28 cellular contexts compared by ENCODE assay signal in the genomic region with DNA sequence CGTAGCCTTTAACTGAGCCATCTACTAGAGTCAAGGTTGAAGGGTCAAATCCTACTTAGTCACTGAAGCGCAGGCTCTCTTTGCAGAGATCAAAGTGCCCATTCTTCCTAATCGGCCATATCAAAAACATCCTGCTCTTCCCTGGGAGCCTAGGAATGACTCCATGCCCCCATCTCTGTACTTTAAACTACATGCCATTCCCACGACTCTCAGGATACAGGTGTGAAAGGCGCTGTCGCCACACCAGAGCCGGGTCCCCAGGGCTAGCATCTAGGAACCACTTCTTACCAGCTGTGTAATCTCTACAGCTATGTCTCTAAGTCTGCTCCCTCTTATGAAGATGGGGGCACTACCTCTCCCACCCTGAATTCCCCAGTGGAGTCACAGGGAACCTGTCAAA. TPM values are rescaled to one million over a fixed set of nuclear protein-coding genes. Genes with fewer than 3 reads are reported as not detected.
A peak's percentile ranks its signal among the peaks of the same experiment; 100 is the strongest.
DNase-seq lines count a peak whose midpoint lies in the region; ATAC-seq and TF ChIP-seq lines count a peak whose summit lies in the region.
"Had no signal": no experiment of that assay in that cellular context is flagged by ENCODE, and none has a peak within 500 bp of the region (broad histone marks: within the 10 kb centered on the region; RNA-seq: fewer than 3 reads in every experiment).

No MANE protein-coding gene starts in this region.

- H3K36me3 Mint-ChIP-seq in WTC11: no peaks in the 10 kb centered on the region; the same call in 1 of the 2 replicates
- H3K36me3 Mint-ChIP-seq in activated naive CD4-positive, alpha-beta T cell treated with anti-CD3 and anti-CD28 coated beads, Interleukin-2, amount 50 U/mL, for 72 hours: no peaks in the 10 kb centered on the region

- H3K9me3 Mint-ChIP-seq in WTC11: no peaks in the 10 kb centered on the region
- no peaks in the 10 kb centered on the region for H3K9me3 Mint-ChIP-seq in activated naive CD4-positive, alpha-beta T cell treated with anti-CD3 and anti-CD28 coated beads, Interleukin-2, amount 50 U/mL, for 72 hours
- H3K9me3 Mint-ChIP-seq: activated T-cell treated with anti-CD3 and anti-CD28 coated beads, Interleukin-2, amount 50 U/mL, for 4 hours; neural progenitor cell; stimulated activated naive B cell treated with anti-CD40 and anti-IgM and Interleukin-4, amounts not matched to agents 10 μg/mL and 1 μg/mL and 100 μg/mL, for 72 hours; T-helper 2 cell treated with Interferon-gamma antibody and Interleukin-4, amounts not matched to agents 5 μg/mL and 100 μg/mL, for 36 hours had no signal

- no peak overlapping the region for H3K4me3 ChIP-seq in right atrium auricular region
- H3K4me3 ChIP-seq: colonic mucosa, heart right ventricle, K562, neural progenitor cell, thoracic aorta, uterus had no signal

- ATAC-seq in Right ventricle myocardium inferior: peak; percentile 18
- ATAC-seq in WTC11: peak; percentile 22
- no peak for ATAC-seq in activated naive CD4-positive, alpha-beta T cell treated with anti-CD3 and anti-CD28 coated beads, Interleukin-2, amount 50 U/mL, for 72 hours
- ATAC-seq: K562; stimulated activated naive B cell treated with anti-CD40 and anti-IgM and Interleukin-4, amounts not matched to agents 10 μg/mL and 1 μg/mL and 100 μg/mL, for 72 hours had no signal

- CTCF ChIA-PET in WTC11 (lab: Charles Lee): no interaction called here

- H3K9me3 ChIP-seq in right atrium auricular region: no peaks in the 10 kb centered on the region
- H3K9me3 ChIP-seq: colonic mucosa, heart right ventricle, thoracic aorta, uterus had no signal

- H3K27me3 Mint-ChIP-seq in WTC11 (ENCODE audit: low read depth): no peaks in the 10 kb centered on the region
- H3K27me3 Mint-ChIP-seq: CD8-positive, alpha-beta memory T cell; effector memory CD8-positive, alpha-beta T cell; stimulated activated naive B cell treated with anti-CD40 and anti-IgM and Interleukin-4, amounts not matched to agents 10 μg/mL and 1 μg/mL and 100 μg/mL, for 72 hours had no signal

- H3K4me1 ChIP-seq in right atrium auricular region: peaks cover 0 to 41% of the 10 kb centered on the region in 2 donors
- H3K4me1 ChIP-seq: colonic mucosa, uterus had no signal

- no peak for TF ChIP-seq CTCF in right atrium auricular region (IDR thresholded peaks at IDR 0.05)
- no peak for TF ChIP-seq CTCF in WTC11 (IDR thresholded peaks at IDR 0.05)

- intact Hi-C loops in Right ventricle myocardium inferior (cut with DNase I): no loop called here

- peaks cover 29% of the 10 kb centered on the region for H3K36me3 ChIP-seq in right atrium auricular region
- H3K36me3 ChIP-seq: colonic mucosa, heart right ventricle, neural progenitor cell, uterus had no signal

- DNase-seq in Right ventricle myocardium inferior (ENCODE audit: missing footprints) (no peak), right atrium auricular region (ENCODE audit: low spot score) (no peak), WTC11 (ENCODE audit: low spot score) (no peak), left kidney (ENCODE audit: low read depth, low spot score) (peak; percentile 53), substantia nigra (lab: John Stamatoyannopoulos, UW) (no peak), C1 segment of cervical spinal cord (lab: John Stamatoyannopoulos, UW) (no peak), COLO668 (lab: John Stamatoyannopoulos, UW; ENCODE audit: unreplicated experiment) (no peak)
- DNase-seq in activated naive CD4-positive, alpha-beta T cell treated with anti-CD3 and anti-CD28 coated beads, Interleukin-2, amount 50 U/mL, for 72 hours (ENCODE audit: low spot score in 2 of 2): no peak
- DNase-seq: activated CD4-positive, alpha-beta T cell treated with anti-CD3 and anti-CD28 coated beads for 48 hours; activated naive CD4-positive, alpha-beta T cell treated with Interleukin-2 at 50 U/mL for 16 hours; activated T-cell treated with anti-CD3 and anti-CD28 coated beads, Interleukin-2, amount 50 U/mL, for 4 hours; amniotic stem cell; CD8-positive, alpha-beta memory T cell; colonic mucosa; DMS153; effector memory CD8-positive, alpha-beta T cell; heart right ventricle; MM.1S; NCI-H1417 treated with DMSO at 0.1 percent for 48 hours; NCI-H2081; NCI-H446; stimulated activated CD4-positive, alpha-beta T cell treated with anti-CD3 and anti-CD28 coated beads, Interleukin-4, amount 100 ng/mL, for 4 hours; stimulated activated naive B cell treated with anti-CD40 and anti-IgM and Interleukin-4, amounts not matched to agents 10 μg/mL and 1 μg/mL and 100 μg/mL, for 72 hours; uterus had no signal

- H3K27ac ChIP-seq in right atrium auricular region: no peak overlapping the region
- peak overlapping the region; percentile 62 for H3K27ac ChIP-seq in substantia nigra (ENCODE audit: low read depth, low read length, poor library complexity, severe bottlenecking)
- H3K27ac ChIP-seq: colonic mucosa, heart right ventricle, neural progenitor cell, thoracic aorta, uterus had no signal

- no peak overlapping the region for H3K4me3 Mint-ChIP-seq in WTC11
- H3K4me3 Mint-ChIP-seq: activated T-cell treated with anti-CD3 and anti-CD28 coated beads, Interleukin-2, amount 50 U/mL, for 4 hours; CD8-positive, alpha-beta memory T cell; effector memory CD8-positive, alpha-beta T cell; neural progenitor cell; stimulated activated naive B cell treated with anti-CD40 and anti-IgM and Interleukin-4, amounts not matched to agents 10 μg/mL and 1 μg/mL and 100 μg/mL, for 72 hours had no signal

- H3K27ac Mint-ChIP-seq in WTC11: no peak overlapping the region
- H3K27ac Mint-ChIP-seq in activated naive CD4-positive, alpha-beta T cell treated with anti-CD3 and anti-CD28 coated beads, Interleukin-2, amount 50 U/mL, for 72 hours: no peak overlapping the region
- H3K27ac Mint-ChIP-seq: effector memory CD8-positive, alpha-beta T cell; neural progenitor cell; stimulated activated naive B cell treated with anti-CD40 and anti-IgM and Interleukin-4, amounts not matched to agents 10 μg/mL and 1 μg/mL and 100 μg/mL, for 72 hours; T-helper 2 cell treated with Interferon-gamma antibody and Interleukin-4, amounts not matched to agents 5 μg/mL and 100 μg/mL, for 36 hours had no signal

- H3K27me3 ChIP-seq in right atrium auricular region: no peaks in the 10 kb centered on the region
- H3K27me3 ChIP-seq: colonic mucosa, heart right ventricle, neural progenitor cell, uterus had no signal

- POLR2A ChIA-PET in WTC11 (lab: Charles Lee): no interaction called here

- H3K4me1 Mint-ChIP-seq in WTC11: peaks cover 62% of the 10 kb centered on the region

TF ChIP-seq in WTC11, 78 proteins besides CTCF, POLR2A, EP300 and RAD21:
- TF ChIP-seq ZNF121 (CRISPR knock-in tag; IDR thresholded peaks at IDR 0.05): no peak

RNA-seq across cellular contexts. Expression of a gene that starts 22.3 kb away (rescaled TPM):
- total RNA-seq in Right ventricle myocardium inferior (9.7 TPM), right atrium auricular region (10 to 100 TPM; 21.2 to 57.6 TPM), WTC11 (2021) (17.9 to 20.5 TPM (median 18.6 TPM) in 3 replicates)
- total RNA-seq in activated naive CD4-positive, alpha-beta T cell treated with anti-CD3 and anti-CD28 coated beads, Interleukin-2, amount 50 U/mL, for 72 hours: 1 to 10 TPM; 2.4 to 3.7 TPM

Comparison
In these comparisons a context has a peak if more than half of its experiments do, and no peak if none do; other contexts are left out.
1. ATAC-seq: peak in Right ventricle myocardium inferior (single experiment) and WTC11 (single experiment); none in activated naive CD4-positive, alpha-beta T cell treated with anti-CD3 and anti-CD28 coated beads, Interleukin-2, amount 50 U/mL, for 72 hours (0 of 2).